In genomic region chr1:223520200-223520599, GRCh38 we compare ENCODE assay signal across 23 cellular contexts.
"Had no signal": no experiment of that assay in that cellular context is flagged by ENCODE, and none has a peak within 500 bp of the region (broad histone marks: within the 10 kb centered on the region; RNA-seq: fewer than 3 reads in every experiment).

No MANE protein-coding gene starts in this region.

- DNase-seq: colonic mucosa; cortex of kidney; dermis blood vessel endothelial cell; dorsolateral prefrontal cortex; effector CD4-positive, alpha-beta T cell; effector CD8-positive, alpha-beta T cell; effector memory CD4-positive, alpha-beta T cell; effector memory CD8-positive, alpha-beta T cell; endodermal cell; erythroblast; esophagus squamous epithelium; foreskin fibroblast; foreskin keratinocyte; foreskin melanocyte; gastrocnemius medialis; glutamatergic neuron; head of caudate nucleus; heart left ventricle; heart right ventricle had no signal

- H3K4me3 ChIP-seq: colonic mucosa, coronary artery, dorsolateral prefrontal cortex, esophagus muscularis mucosa, esophagus squamous epithelium, gastrocnemius medialis, gastroesophageal sphincter, heart left ventricle, heart right ventricle had no signal

- H3K9me3 ChIP-seq: colonic mucosa, esophagus squamous epithelium, gastrocnemius medialis, gastroesophageal sphincter, heart left ventricle, heart right ventricle had no signal

- H3K27me3 ChIP-seq: colonic mucosa, gastrocnemius medialis had no signal

- H3K36me3 ChIP-seq: colonic mucosa, esophagus muscularis mucosa, esophagus squamous epithelium, gastrocnemius medialis, gastroesophageal sphincter, heart left ventricle, heart right ventricle had no signal

- H3K4me1 ChIP-seq: colonic mucosa, esophagus muscularis mucosa, foreskin keratinocyte, gastrocnemius medialis, gastroesophageal sphincter, heart left ventricle, heart right ventricle had no signal

- H3K27ac ChIP-seq: colonic mucosa, coronary artery, dorsolateral prefrontal cortex, epithelial cell of prostate, esophagus muscularis mucosa, esophagus squamous epithelium, foreskin keratinocyte, gastrocnemius medialis, gastroesophageal sphincter, heart left ventricle, heart right ventricle had no signal
